Comparison of ENCODE assay signal across 14 cellular contexts in genomic region chr18:45889419-45890059, GRCh38.
"Had no signal": no experiment of that assay in that cellular context is flagged by ENCODE, and none has a peak within 500 bp of the region (broad histone marks: within the 10 kb centered on the region; RNA-seq: fewer than 3 reads in every experiment).

No MANE protein-coding gene starts in this region.

- H3K27me3 ChIP-seq: dorsolateral prefrontal cortex, gastrocnemius medialis, heart left ventricle, tibial nerve, vagina had no signal

- H3K27ac ChIP-seq: dorsolateral prefrontal cortex, gastrocnemius medialis, tibial nerve, vagina had no signal

- H3K9me3 ChIP-seq: gastrocnemius medialis, heart left ventricle, tibial nerve, vagina had no signal

- H3K4me3 ChIP-seq: dorsolateral prefrontal cortex, gastrocnemius medialis, heart left ventricle, tibial nerve, vagina had no signal

- H3K9me3 Mint-ChIP-seq: activated CD8-positive, alpha-beta T cell treated with anti-CD3 and anti-CD28 coated beads for 36 hours; activated naive CD4-positive, alpha-beta T cell treated with anti-CD3 and anti-CD28 coated beads for 36 hours; activated T-helper 1 cell treated with anti-CD3 and anti-CD28 coated beads, Interleukin-12 subunit alpha, Interleukin-12 subunit beta, Interleukin-2, Interleukin-4 antibody, amounts not matched to agents 30 ng/mL and 10 ng/mL and 1 ng/mL, durations not matched to agents 14 hours and 24 hours and 36 hours; T-helper 1 cell treated with Interleukin-12 subunit alpha and Interleukin-12 subunit beta and Interleukin-4 antibody, amounts not matched to agents 30 μg/mL and 1 μg/mL, for 36 hours had no signal

- H3K4me1 ChIP-seq: gastrocnemius medialis, tibial nerve, vagina had no signal

- H3K4me3 Mint-ChIP-seq: activated CD8-positive, alpha-beta T cell treated with anti-CD3 and anti-CD28 coated beads for 36 hours; activated naive CD4-positive, alpha-beta T cell treated with anti-CD3 and anti-CD28 coated beads for 36 hours; activated T-helper 1 cell treated with anti-CD3 and anti-CD28 coated beads, Interleukin-12 subunit alpha, Interleukin-12 subunit beta, Interleukin-2, Interleukin-4 antibody, amounts not matched to agents 30 ng/mL and 10 ng/mL and 1 ng/mL, durations not matched to agents 14 hours and 24 hours and 36 hours; T-helper 1 cell treated with Interleukin-12 subunit alpha and Interleukin-12 subunit beta and Interleukin-4 antibody, amounts not matched to agents 30 μg/mL and 1 μg/mL, for 36 hours had no signal

- DNase-seq: activated CD4-positive, alpha-beta T cell treated with anti-CD3 and anti-CD28 coated beads for 4 hours; activated CD8-positive, alpha-beta T cell treated with anti-CD3 and anti-CD28 coated beads for 36 hours; activated naive CD4-positive, alpha-beta T cell treated with anti-CD3 and anti-CD28 coated beads for 36 hours; dorsolateral prefrontal cortex; erythroblast; gastrocnemius medialis; heart left ventricle; left colon; stimulated activated naive CD4-positive, alpha-beta T cell treated with Interleukin-2 at 50 U/mL for 16 hours; substantia nigra had no signal

- ATAC-seq: activated CD8-positive, alpha-beta T cell treated with anti-CD3 and anti-CD28 coated beads for 36 hours; gastrocnemius medialis; heart left ventricle; left colon had no signal

- H3K27ac Mint-ChIP-seq: activated naive CD4-positive, alpha-beta T cell treated with anti-CD3 and anti-CD28 coated beads for 36 hours; activated T-helper 1 cell treated with anti-CD3 and anti-CD28 coated beads, Interleukin-12 subunit alpha, Interleukin-12 subunit beta, Interleukin-2, Interleukin-4 antibody, amounts not matched to agents 30 ng/mL and 10 ng/mL and 1 ng/mL, durations not matched to agents 14 hours and 24 hours and 36 hours; T-helper 1 cell treated with Interleukin-12 subunit alpha and Interleukin-12 subunit beta and Interleukin-4 antibody, amounts not matched to agents 30 μg/mL and 1 μg/mL, for 36 hours had no signal

- H3K27me3 Mint-ChIP-seq: activated CD8-positive, alpha-beta T cell treated with anti-CD3 and anti-CD28 coated beads for 36 hours had no signal
